ENCODE assay signal across 1 cellular context in genomic region chr6:29728173-29728879, GRCh38.
TF ChIP-seq lines count a peak whose summit lies in the region.

No MANE protein-coding gene starts in this region.

TF ChIP-seq in GM12891, 5 proteins besides CTCF, POLR2A, EP300 and RAD21:
- TF ChIP-seq SPI1 (IDR thresholded peaks at IDR 0.05; ENCODE audit: low read depth, low read length) (no peak), POLR2AphosphoS5 (IDR thresholded peaks at IDR 0.05; ENCODE audit: low read depth, low read length) (peak; percentile 66; the same call in 1 of the 2 replicates)
